In genomic region chr6:140857734-140858380, GRCh38 we compare ENCODE assay signal across 9 cellular contexts.
DNase-seq lines count a peak whose midpoint lies in the region; TF ChIP-seq lines count a peak whose summit lies in the region.
"Had no signal": no experiment of that assay in that cellular context is flagged by ENCODE, and none has a peak within 500 bp of the region (broad histone marks: within the 10 kb centered on the region; RNA-seq: fewer than 3 reads in every experiment).

No MANE protein-coding gene starts in this region.

- peak; percentile 76 for DNase-seq in AG09309 (ENCODE audit: low read depth)
- DNase-seq in NCI-H2029 (lab: John Stamatoyannopoulos, UW) = peak; percentile 41
- peak; percentile 99 for DNase-seq in choroid plexus epithelial cell (ENCODE audit: low read depth)
- DNase-seq in medulla oblongata (ENCODE audit: extremely low spot score) = peak; percentile 31
- no peak for DNase-seq in substantia nigra (lab: John Stamatoyannopoulos, UW)
- no peak for DNase-seq in NK-92 treated with Interleukin-12 subunit alpha and Interleukin-12 subunit beta, amount 100 ng/mL, for 24 hours (lab: John Stamatoyannopoulos, UW)
- DNase-seq in activated CD4-positive, alpha-beta T cell treated with anti-CD3 and anti-CD28 coated beads for 48 hours = no peak
- no peak for DNase-seq in activated effector memory CD4-positive, alpha-beta T cell treated with Interleukin-2 at 50 U/mL for 16 hours
- DNase-seq: occipital lobe had no signal

- H3K27ac ChIP-seq in substantia nigra (ENCODE audit: low read depth, low read length, poor library complexity, severe bottlenecking) = no peak overlapping the region

- H3K4me3 ChIP-seq in AG09309 (ENCODE audit: control insufficient read depth, low read depth, low read length) (no peak overlapping the region), choroid plexus epithelial cell (ENCODE audit: low read depth, low read length) (no peak overlapping the region)

- TF ChIP-seq CTCF in AG09309 (IDR thresholded peaks at IDR 0.05; ENCODE audit: control insufficient read depth, insufficient read depth, low read depth, low read length, missing control alignments) (no peak), choroid plexus epithelial cell (conservative IDR thresholded peaks at IDR 0.05; ENCODE audit: low read depth, low read length) (no peak)

Comparison
In these comparisons a context has a peak if more than half of its experiments do, and no peak if none do; other contexts are left out.
1. DNase-seq: peak in AG09309 (single experiment), NCI-H2029 (single experiment), choroid plexus epithelial cell (single experiment) and medulla oblongata (single experiment); none in substantia nigra (0 of 49), NK-92 treated with Interleukin-12 subunit alpha and Interleukin-12 subunit beta, amount 100 ng/mL, for 24 hours (single experiment), activated CD4-positive, alpha-beta T cell treated with anti-CD3 and anti-CD28 coated beads for 48 hours (single experiment) and activated effector memory CD4-positive, alpha-beta T cell treated with Interleukin-2 at 50 U/mL for 16 hours (single experiment).